Comparison of ENCODE assay signal across 9 cellular contexts in the genomic region with DNA sequence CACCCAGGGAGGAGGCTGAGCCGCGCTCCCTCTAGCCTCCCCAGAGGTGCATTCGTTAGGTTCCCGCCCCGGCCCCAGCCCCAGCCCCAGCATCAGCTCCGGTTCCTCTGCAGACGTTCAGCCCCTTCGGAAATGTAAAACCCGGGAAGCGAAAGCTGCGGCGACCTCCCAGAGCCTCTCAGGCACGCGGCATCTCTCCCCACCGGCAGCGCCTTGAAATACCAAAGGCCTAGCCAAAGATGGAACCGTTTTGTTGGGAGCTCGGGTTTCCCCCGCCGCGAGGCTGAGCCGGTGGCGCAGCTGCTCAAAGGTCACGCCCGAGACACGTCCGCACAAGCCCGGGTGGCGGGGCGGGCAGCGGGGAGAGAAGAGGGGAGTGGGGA.
DNase-seq lines count a peak whose midpoint lies in the region; ATAC-seq, FAIRE-seq and TF ChIP-seq lines count a peak whose summit lies in the region.
"Had no signal": no experiment of that assay in that cellular context is flagged by ENCODE, and none has a peak within 500 bp of the region (broad histone marks: within the 10 kb centered on the region; RNA-seq: fewer than 3 reads in every experiment).

No MANE protein-coding gene starts in this region.

- no peak for TF ChIP-seq CTCF in body of pancreas (IDR thresholded peaks at IDR 0.05)

- WGBS in body of pancreas, 2 donors = 4 to 36% methylated on average over 6 to 31 of the region's 31 CpGs

- no peaks in the 10 kb centered on the region for H3K36me3 ChIP-seq in body of pancreas (replicated peaks in 1 of 2; ENCODE audit: insufficient read depth in 1 of 2, low read depth in 2 of 2)

- peak; percentile 72 for FAIRE-seq in GM12892 (lab: Jason Lieb, UNC)

- ATAC-seq in HG02798 (IDR thresholded peaks at IDR 0.05; ENCODE audit: poor library complexity, unreplicated experiment) (peak; percentile 68), body of pancreas (peak; percentile 82), HG03045 (IDR thresholded peaks at IDR 0.05; ENCODE audit: unreplicated experiment) (no peak)

- H3K4me1 ChIP-seq in body of pancreas = peaks cover 14% of the 10 kb centered on the region

- intact Hi-C loops in body of pancreas (cut with DNase I) = no loop called here

- no peaks in the 10 kb centered on the region for H3K27me3 ChIP-seq in body of pancreas

- peak overlapping the region in 1 of 4 donors; percentile 42 for H3K27ac ChIP-seq in body of pancreas
- H3K27ac ChIP-seq: VCaP had no signal

- peak; percentile 60 for DNase-seq in GM12892 (ENCODE audit: insufficient read length)
- peak; percentile 26 for DNase-seq in NOMO-1 treated with DMSO at 0.1 percent for 48 hours (lab: John Stamatoyannopoulos, UW; ENCODE audit: unreplicated experiment)
- peak; percentile 60 to 74 (median 64) for DNase-seq in body of pancreas
- DNase-seq in kidney tubule cell (ENCODE audit: low spot score) = peak; percentile 43
- DNase-seq in stimulated activated CD4-positive, alpha-beta T cell treated with anti-CD3 and anti-CD28 coated beads, Interleukin-2, amount 100 ng/mL, for 4 hours (ENCODE audit: low read depth) = peak; percentile 16
- DNase-seq in COR-L47 (lab: John Stamatoyannopoulos, UW) = no peak

- H3K4me3 ChIP-seq in body of pancreas = no peak overlapping the region

- no peaks in the 10 kb centered on the region for H3K9me3 ChIP-seq in body of pancreas

- TF ChIP-seq POLR2A in GM12892 (IDR thresholded peaks at IDR 0.05; ENCODE audit: low read depth, low read length) (0 out of 2 replicates have a peak, but pooled peaks have one; percentile 27), body of pancreas (IDR thresholded peaks at IDR 0.05) (peak in 1 of 3 donors; percentile 10)
